ENCODE assay signal across 2 cellular contexts in genomic region chr1:58804853-58805252, GRCh38.
TF ChIP-seq lines count a peak whose summit lies in the region.

No MANE protein-coding gene starts in this region.

TF ChIP-seq in GM12878, 131 proteins besides CTCF, POLR2A, EP300 and RAD21 (continued from another document):
- TF ChIP-seq TCF7 (IDR thresholded peaks at IDR 0.05; ENCODE audit: borderline replicate concordance) (no peak), RELB (IDR thresholded peaks at IDR 0.05; ENCODE audit: low read depth) (no peak), MYB (IDR thresholded peaks at IDR 0.05; ENCODE audit: borderline replicate concordance, low read depth, low read length) (no peak), ZNF207 (IDR thresholded peaks at IDR 0.05; ENCODE audit: borderline replicate concordance) (no peak), ESRRA (IDR thresholded peaks at IDR 0.05; ENCODE audit: low read length) (no peak), BRCA1 (IDR thresholded peaks at IDR 0.05; ENCODE audit: low read depth, low read length) (no peak), PML (IDR thresholded peaks at IDR 0.05; ENCODE audit: low read length) (no peak), MTA3 (IDR thresholded peaks at IDR 0.05; ENCODE audit: borderline replicate concordance, low read length) (no peak)
- TF ChIP-seq, protein P1, sequence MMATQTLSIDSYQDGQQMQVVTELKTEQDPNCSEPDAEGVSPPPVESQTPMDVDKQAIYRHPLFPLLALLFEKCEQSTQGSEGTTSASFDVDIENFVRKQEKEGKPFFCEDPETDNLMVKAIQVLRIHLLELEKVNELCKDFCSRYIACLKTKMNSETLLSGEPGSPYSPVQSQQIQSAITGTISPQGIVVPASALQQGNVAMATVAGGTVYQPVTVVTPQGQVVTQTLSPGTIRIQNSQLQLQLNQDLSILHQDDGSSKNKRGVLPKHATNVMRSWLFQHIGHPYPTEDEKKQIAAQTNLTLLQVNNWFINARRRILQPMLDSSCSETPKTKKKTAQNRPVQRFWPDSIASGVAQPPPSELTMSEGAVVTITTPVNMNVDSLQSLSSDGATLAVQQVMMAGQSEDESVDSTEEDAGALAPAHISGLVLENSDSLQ (IDR thresholded peaks at IDR 0.05) = no peak
- TF ChIP-seq, protein P2, sequence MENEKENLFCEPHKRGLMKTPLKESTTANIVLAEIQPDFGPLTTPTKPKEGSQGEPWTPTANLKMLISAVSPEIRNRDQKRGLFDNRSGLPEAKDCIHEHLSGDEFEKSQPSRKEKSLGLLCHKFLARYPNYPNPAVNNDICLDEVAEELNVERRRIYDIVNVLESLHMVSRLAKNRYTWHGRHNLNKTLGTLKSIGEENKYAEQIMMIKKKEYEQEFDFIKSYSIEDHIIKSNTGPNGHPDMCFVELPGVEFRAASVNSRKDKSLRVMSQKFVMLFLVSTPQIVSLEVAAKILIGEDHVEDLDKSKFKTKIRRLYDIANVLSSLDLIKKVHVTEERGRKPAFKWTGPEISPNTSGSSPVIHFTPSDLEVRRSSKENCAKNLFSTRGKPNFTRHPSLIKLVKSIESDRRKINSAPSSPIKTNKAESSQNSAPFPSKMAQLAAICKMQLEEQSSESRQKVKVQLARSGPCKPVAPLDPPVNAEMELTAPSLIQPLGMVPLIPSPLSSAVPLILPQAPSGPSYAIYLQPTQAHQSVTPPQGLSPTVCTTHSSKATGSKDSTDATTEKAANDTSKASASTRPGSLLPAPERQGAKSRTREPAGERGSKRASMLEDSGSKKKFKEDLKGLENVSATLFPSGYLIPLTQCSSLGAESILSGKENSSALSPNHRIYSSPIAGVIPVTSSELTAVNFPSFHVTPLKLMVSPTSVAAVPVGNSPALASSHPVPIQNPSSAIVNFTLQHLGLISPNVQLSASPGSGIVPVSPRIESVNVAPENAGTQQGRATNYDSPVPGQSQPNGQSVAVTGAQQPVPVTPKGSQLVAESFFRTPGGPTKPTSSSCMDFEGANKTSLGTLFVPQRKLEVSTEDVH (IDR thresholded peaks at IDR 0.05; ENCODE audit: low read depth, partially characterized antibody) = no peak
TF ChIP-seq in GM12878: peak in this region for 0.

TF ChIP-seq in SK-N-SH treated with all-trans-retinoic acid at 6 μM for 48 hours, 23 proteins besides CTCF, POLR2A, EP300 and RAD21 (continued from another document):
- no peak for TF ChIP-seq PPARA (CRISPR knock-in tag; IDR thresholded peaks at IDR 0.05; ENCODE audit: borderline replicate concordance)
- no peak for TF ChIP-seq GLIS3 (CRISPR knock-in tag; IDR thresholded peaks at IDR 0.05)
- TF ChIP-seq ZFP3 (CRISPR knock-in tag; IDR thresholded peaks at IDR 0.05) = no peak
